In genomic region chr16:30409125-30410060, GRCh38 we compare ENCODE assay signal across 1 cellular context.
TF ChIP-seq lines count a peak whose summit lies in the region.

No MANE protein-coding gene starts in this region.

TF ChIP-seq in A549, 52 proteins besides CTCF, POLR2A, EP300 and RAD21 (continued from another document):
- TF ChIP-seq GATA3 (IDR thresholded peaks at IDR 0.05; ENCODE audit: borderline replicate concordance) (no peak), MAX (IDR thresholded peaks at IDR 0.05) (no peak), POLR2AphosphoS2 (conservative IDR thresholded peaks at IDR 0.05; ENCODE audit: low read length) (no peak), HEYL (CRISPR knock-in tag; IDR thresholded peaks at IDR 0.05) (no peak), NPAS2 (CRISPR knock-in tag; IDR thresholded peaks at IDR 0.05; ENCODE audit: borderline replicate concordance) (no peak), RCOR1 (IDR thresholded peaks at IDR 0.05; ENCODE audit: low read depth, low read length) (0 out of 2 replicates have a peak, but pooled peaks have one; percentile 6), BHLHE40 (IDR thresholded peaks at IDR 0.05; ENCODE audit: low read depth, low read length) (no peak), TFCP2L1 (CRISPR knock-in tag; IDR thresholded peaks at IDR 0.05) (no peak), CHD4 (IDR thresholded peaks at IDR 0.05; ENCODE audit: borderline replicate concordance) (no peak), NFE2L2 (conservative IDR thresholded peaks at IDR 0.05; ENCODE audit: low read length) (no peak)
